Comparison of ENCODE assay signal across 4 cellular contexts in genomic region chr11:90525962-90526361, GRCh38.
"Had no signal": no experiment of that assay in that cellular context is flagged by ENCODE, and none has a peak within 500 bp of the region (broad histone marks: within the 10 kb centered on the region; RNA-seq: fewer than 3 reads in every experiment).

No MANE protein-coding gene starts in this region.

- H3K4me3 ChIP-seq: K562 had no signal

- H3K27ac ChIP-seq: HL-60 had no signal

- DNase-seq: IMR-90, KBM-7 had no signal
